8 cellular contexts compared by ENCODE assay signal in the genomic region with DNA sequence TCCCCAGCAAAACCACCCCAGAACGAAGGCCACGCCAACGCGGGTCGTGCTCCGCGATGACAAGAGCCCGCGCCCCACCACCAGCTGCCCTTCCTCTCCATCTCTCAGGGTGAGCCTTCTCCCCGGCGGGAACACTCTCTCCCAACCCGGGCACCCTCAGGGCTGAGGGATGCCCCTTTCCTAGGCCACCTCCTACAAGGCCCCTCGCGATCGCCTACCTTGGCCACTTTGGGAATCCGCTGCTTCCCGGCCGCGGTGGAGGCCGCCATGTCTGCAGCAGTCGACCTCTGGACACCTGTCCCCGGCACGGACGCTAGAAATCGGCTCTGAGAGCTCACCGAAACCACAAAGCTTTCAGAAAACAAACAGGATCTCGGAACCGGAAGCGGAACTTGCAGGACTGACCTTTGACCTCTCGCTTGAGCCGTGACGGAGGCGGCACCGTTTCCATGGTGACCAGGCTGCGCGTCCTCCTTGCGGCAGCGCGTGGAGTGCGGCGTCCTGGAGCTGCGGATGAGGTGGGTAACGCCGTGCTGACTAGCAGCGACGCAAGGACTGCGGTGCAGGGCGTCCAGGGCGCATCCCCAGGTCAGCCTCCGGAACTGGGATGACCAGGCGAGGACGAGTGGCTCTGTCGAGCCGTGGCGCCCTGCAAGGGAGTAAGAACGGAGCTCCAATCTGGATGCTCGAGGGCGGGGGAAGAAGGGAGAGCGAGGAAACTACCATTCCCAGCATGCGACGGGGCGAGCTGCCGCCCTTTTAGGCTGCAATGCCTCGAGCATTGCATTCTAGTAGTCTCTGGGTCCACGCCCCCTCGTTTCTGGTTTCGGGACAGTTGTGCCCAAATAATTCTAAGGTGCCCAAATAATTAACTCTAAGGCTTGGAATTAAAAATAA. TPM values are rescaled to one million over a fixed set of nuclear protein-coding genes. Genes with fewer than 3 reads are reported as not detected.
DNase-seq lines count a peak whose midpoint lies in the region; ATAC-seq and TF ChIP-seq lines count a peak whose summit lies in the region.

CFAP61 (plus strand) TSS at position 459 of the 897 bp plus-strand sequence. CDS start 4,122 bp downstream, outside the sequence.
CRNKL1 (minus strand) TSS at position 393 of the 897 bp plus-strand sequence; CDS start at position 269, 124 bp downstream.

- TF ChIP-seq POLR2A in GM19099 (IDR thresholded peaks at IDR 0.05; ENCODE audit: extremely low read depth, insufficient read length, low read depth): peak; percentile 85

- peak; percentile 90 to 91 for DNase-seq in AML-193 (lab: John Stamatoyannopoulos, UW)
- peak; percentile 91 for DNase-seq in NCI-H446 treated with DMSO at 0.1 percent for 48 hours (lab: John Stamatoyannopoulos, UW)
- DNase-seq in activated CD4-positive, alpha-beta T cell treated with anti-CD3 and anti-CD28 coated beads for 1 hour: peak; percentile 97
- DNase-seq in cerebellum (ENCODE audit: low spot score): peak; percentile 95
- DNase-seq in islet precursor cell: peak; percentile 99
- peak; percentile 94 for DNase-seq in stimulated activated CD4-positive, alpha-beta T cell treated with anti-CD3 and anti-CD28 coated beads, Interleukin-12 subunit alpha, Interleukin-12 subunit beta, amount 100 ng/mL, for 4 hours

- ATAC-seq in HG03378 (IDR thresholded peaks at IDR 0.05; ENCODE audit: unreplicated experiment): peak; percentile 93

RNA-seq across cellular contexts. Expression of gene CFAP61, which starts in this region (rescaled TPM):
- total RNA-seq in cerebellum: 5.0 TPM

RNA-seq across cellular contexts. Expression of gene CRNKL1, which starts in this region (rescaled TPM):
- total RNA-seq in cerebellum: 37.6 TPM

Comparison
In these comparisons a context has a peak if more than half of its experiments do, and no peak if none do; other contexts are left out.
1. Peak in every context shown above with its lines: DNase-seq and ATAC-seq.